Comparison of ENCODE assay signal across 8 cellular contexts in genomic region chr7:100126931-100127865, GRCh38.
DNase-seq lines count a peak whose midpoint lies in the region; ATAC-seq and TF ChIP-seq lines count a peak whose summit lies in the region.

MBLAC1 (plus strand) TSS chr7:100126967; CDS start chr7:100127396, 429 bp downstream.

- ATAC-seq in HG02970 (IDR thresholded peaks at IDR 0.05; ENCODE audit: low FRiP score, unreplicated experiment): peak; percentile 65
- no peak for ATAC-seq in HG03469 (IDR thresholded peaks at IDR 0.05; ENCODE audit: unreplicated experiment)

- peak; percentile 76 for TF ChIP-seq POLR2A in GM15510 (IDR thresholded peaks at IDR 0.05; ENCODE audit: borderline replicate concordance, extremely low read depth, insufficient read length)

- DNase-seq in NCI-H2081 (lab: John Stamatoyannopoulos, UW) (peak; percentile 93 to 95), T1000 (lab: John Stamatoyannopoulos, UW) (peak; percentile 76), astrocyte of the hippocampus (ENCODE audit: low read depth, low spot score) (peak; percentile 96), hippocampal formation (lab: John Stamatoyannopoulos, UW) (peak; percentile 86 to 96), retina (peak; percentile 97)
